ENCODE assay signal across 22 cellular contexts in the genomic region with DNA sequence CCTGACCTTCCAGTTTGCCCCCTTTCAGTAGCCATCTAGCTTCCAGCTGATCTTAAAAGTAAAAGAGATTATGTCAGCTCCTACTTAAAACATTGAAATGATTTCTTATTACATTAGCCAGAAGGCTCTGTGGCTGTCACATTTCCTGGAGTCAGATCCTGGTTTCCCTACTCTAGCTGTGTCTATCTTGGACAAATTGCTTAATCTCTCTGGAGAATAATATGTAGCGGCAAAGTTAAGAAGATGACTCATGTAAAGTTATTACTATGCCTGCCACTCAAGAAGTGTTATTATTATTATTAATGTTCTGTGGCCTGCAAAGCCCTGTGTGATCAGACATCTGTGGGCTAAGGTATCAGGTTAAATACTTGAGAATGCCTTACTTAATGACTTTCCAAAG.
"Had no signal": no experiment of that assay in that cellular context is flagged by ENCODE, and none has a peak within 500 bp of the region (broad histone marks: within the 10 kb centered on the region; RNA-seq: fewer than 3 reads in every experiment).

No MANE protein-coding gene starts in this region.

- H3K4me3 ChIP-seq: body of pancreas, dorsolateral prefrontal cortex, esophagus squamous epithelium, gastroesophageal sphincter, lower lobe of right lung, psoas muscle, SK-N-MC, testis had no signal

- H3K9me3 Mint-ChIP-seq: activated naive CD8-positive, alpha-beta T cell treated with anti-CD3 and anti-CD28 coated beads, Interleukin-2, amount 50 U/mL, for 24 hours; activated T-helper 1 cell treated with anti-CD3 and anti-CD28 coated beads, Interleukin-12 subunit alpha, Interleukin-12 subunit beta, Interleukin-2, Interleukin-4 antibody, amounts not matched to agents 30 ng/mL and 10 ng/mL and 1 ng/mL, durations not matched to agents 14 hours and 24 hours and 36 hours had no signal

- DNase-seq: activated CD4-positive, alpha-beta T cell treated with anti-CD3 and anti-CD28 coated beads for 48 hours; activated CD8-positive, alpha-beta memory T cell treated with anti-CD3 and anti-CD28 coated beads, Interleukin-2, amount 50 U/mL, for 48 hours; activated CD8-positive, alpha-beta T cell treated with anti-CD3 and anti-CD28 coated beads, Interleukin-2, amount 10 ng/mL, durations not matched to agents 7 days and 5 days; activated naive CD4-positive, alpha-beta T cell treated with Interleukin-2 at 50 U/mL for 16 hours; activated naive CD8-positive, alpha-beta T cell treated with anti-CD3 and anti-CD28 coated beads, Interleukin-2, amount 50 U/mL, for 24 hours; body of pancreas; cerebellar nuclear complex; dorsolateral prefrontal cortex; esophagus squamous epithelium; hypothalamus; lower lobe of right lung; naive thymus-derived CD8-positive, alpha-beta T cell; psoas muscle; stimulated activated CD4-positive, alpha-beta T cell treated with anti-CD3 and anti-CD28 coated beads, Interleukin-2, amount 100 ng/mL, for 48 hours; stimulated activated naive CD8-positive, alpha-beta T cell treated with anti-CD3 and anti-CD28 coated beads, Interleukin-15, Interleukin-2, amounts not matched to agents 100 U/mL and 50 U/mL, for 24 hours; T-helper 17 cell; testis had no signal

- H3K4me1 ChIP-seq: body of pancreas, esophagus squamous epithelium, gastroesophageal sphincter, lower lobe of right lung, psoas muscle, testis had no signal

- H3K27ac ChIP-seq: body of pancreas, esophagus squamous epithelium, gastroesophageal sphincter, lower lobe of right lung, neutrophil, psoas muscle, SK-N-MC, testis had no signal

- H3K4me1 Mint-ChIP-seq: activated naive CD8-positive, alpha-beta T cell treated with anti-CD3 and anti-CD28 coated beads, Interleukin-2, amount 50 U/mL, for 24 hours; naive thymus-derived CD8-positive, alpha-beta T cell; T-helper 17 cell had no signal

- ATAC-seq: activated CD8-positive, alpha-beta T cell treated with anti-CD3 and anti-CD28 coated beads, Interleukin-2, amount 10 ng/mL, durations not matched to agents 7 days and 5 days; activated naive CD8-positive, alpha-beta T cell treated with anti-CD3 and anti-CD28 coated beads, Interleukin-2, amount 50 U/mL, for 24 hours; body of pancreas; gastroesophageal sphincter; lower lobe of right lung; naive thymus-derived CD8-positive, alpha-beta T cell; stimulated activated naive CD8-positive, alpha-beta T cell treated with anti-CD3 and anti-CD28 coated beads, Interleukin-15, Interleukin-2, amounts not matched to agents 100 U/mL and 50 U/mL, for 24 hours; T-helper 17 cell; WTC11 had no signal

- H3K27me3 Mint-ChIP-seq: activated naive CD8-positive, alpha-beta T cell treated with anti-CD3 and anti-CD28 coated beads, Interleukin-2, amount 50 U/mL, for 24 hours; T-helper 17 cell had no signal

- H3K36me3 ChIP-seq: esophagus squamous epithelium, gastroesophageal sphincter, lower lobe of right lung, neutrophil had no signal

- H3K9me3 ChIP-seq: body of pancreas, esophagus squamous epithelium, psoas muscle, testis had no signal

- H3K27me3 ChIP-seq: body of pancreas, dorsolateral prefrontal cortex, esophagus squamous epithelium, gastroesophageal sphincter, neutrophil, testis had no signal

- H3K27ac Mint-ChIP-seq: activated CD8-positive, alpha-beta T cell treated with anti-CD3 and anti-CD28 coated beads, Interleukin-2, amount 10 ng/mL, durations not matched to agents 7 days and 5 days; activated naive CD8-positive, alpha-beta T cell treated with anti-CD3 and anti-CD28 coated beads, Interleukin-2, amount 50 U/mL, for 24 hours; activated T-helper 1 cell treated with anti-CD3 and anti-CD28 coated beads, Interleukin-12 subunit alpha, Interleukin-12 subunit beta, Interleukin-2, Interleukin-4 antibody, amounts not matched to agents 30 ng/mL and 10 ng/mL and 1 ng/mL, durations not matched to agents 14 hours and 24 hours and 36 hours; naive thymus-derived CD8-positive, alpha-beta T cell; T-helper 17 cell; WTC11 had no signal

- H3K4me3 Mint-ChIP-seq: activated CD8-positive, alpha-beta T cell treated with anti-CD3 and anti-CD28 coated beads, Interleukin-2, amount 10 ng/mL, durations not matched to agents 7 days and 5 days; activated naive CD8-positive, alpha-beta T cell treated with anti-CD3 and anti-CD28 coated beads, Interleukin-2, amount 50 U/mL, for 24 hours; activated T-helper 1 cell treated with anti-CD3 and anti-CD28 coated beads, Interleukin-12 subunit alpha, Interleukin-12 subunit beta, Interleukin-2, Interleukin-4 antibody, amounts not matched to agents 30 ng/mL and 10 ng/mL and 1 ng/mL, durations not matched to agents 14 hours and 24 hours and 36 hours; naive thymus-derived CD8-positive, alpha-beta T cell; T-helper 17 cell; WTC11 had no signal
